Comparison of ENCODE assay signal across 9 cellular contexts in genomic region chr15:38130200-38130567, GRCh38.
DNase-seq lines count a peak whose midpoint lies in the region; ATAC-seq, FAIRE-seq and TF ChIP-seq lines count a peak whose summit lies in the region.
"Had no signal": no experiment of that assay in that cellular context is flagged by ENCODE, and none has a peak within 500 bp of the region (broad histone marks: within the 10 kb centered on the region; RNA-seq: fewer than 3 reads in every experiment).

No MANE protein-coding gene starts in this region.

- H2BK15ac ChIP-seq in H1 (ENCODE audit: low read length) = no peak overlapping the region

- TF ChIP-seq EP300 in H1 (IDR thresholded peaks at IDR 0.05; ENCODE audit: borderline replicate concordance in 1 of 2, low read depth in 2 of 2, low read length in 2 of 2) = no peak

- 86% methylated on average over 8 of the region's 8 CpGs; no CpG with 5 or more reads in 1 of the 2 experiments for WGBS in H1 (ENCODE audit: extremely low coverage in 1 of 2, insufficient coverage in 1 of 2, insufficient read length in 1 of 2, insufficient replicate concordance in 2 of 2, low coverage in 1 of 2, low lambda C conversion rate in 2 of 2, missing lambda C conversion rate in 1 of 2), 2 experiments
- 41% methylated on average over 8 of the region's 8 CpGs for WGBS in smooth muscle cell (ENCODE audit: low lambda C conversion rate)

- no peak overlapping the region for H2BK120ac ChIP-seq in H1 (replicated peaks; ENCODE audit: low read depth, low read length)

- no peak for DNase-seq in H1 (ENCODE audit: low read depth in 1 of 2, low spot score in 2 of 2)
- DNase-seq in smooth muscle cell (lab: John Stamatoyannopoulos, UW; ENCODE audit: unreplicated experiment) = no peak
- no peak for DNase-seq in activated CD4-positive, alpha-beta T cell treated with anti-CD3 and anti-CD28 coated beads, Interleukin-2, amount 50 U/mL, for 4 hours
- DNase-seq in NCI-H2227 (lab: John Stamatoyannopoulos, UW; ENCODE audit: unreplicated experiment) = no peak
- no peak for DNase-seq in Calu3
- no peak for DNase-seq in D721Med (ENCODE audit: insufficient read length, low spot score)

- H3K56ac ChIP-seq in H1 (replicated peaks; ENCODE audit: insufficient read length, low read depth, low read length) = no peak overlapping the region

- H3K79me2 ChIP-seq in H1 (ENCODE audit: control insufficient read depth in 1 of 2, insufficient read depth in 2 of 2, low read length in 2 of 2) (no peaks in the 10 kb centered on the region), smooth muscle cell (ENCODE audit: low read depth) (no peaks in the 10 kb centered on the region)

- H3K4ac ChIP-seq in H1 (replicated peaks; ENCODE audit: insufficient read length, low read depth, low read length) = no peak overlapping the region

- no peak overlapping the region for H3K14ac ChIP-seq in H1 (ENCODE audit: insufficient read length)

- H3K18ac ChIP-seq in H1 (ENCODE audit: extremely low read depth, low read length) = no peak overlapping the region

- no peaks in the 10 kb centered on the region for H3K79me1 ChIP-seq in H1 (ENCODE audit: low read depth, low read length)

- H3F3A ChIP-seq in smooth muscle cell (ENCODE audit: low read depth) = peaks cover 26% of the 10 kb centered on the region

- H3K36me3 Mint-ChIP-seq in Calu3 (ENCODE audit: insufficient read depth, unreplicated experiment) = no peaks in the 10 kb centered on the region

- H3K23ac ChIP-seq in H1 (ENCODE audit: insufficient read length) = no peak overlapping the region

- H3K36me3 ChIP-seq in H1 (ENCODE audit: control insufficient read depth in 2 of 4, insufficient read depth in 4 of 4, low read length in 3 of 4) (no peaks in the 10 kb centered on the region), smooth muscle cell (ENCODE audit: low read depth) (no peaks in the 10 kb centered on the region)

- H3K4me1 Mint-ChIP-seq in Calu3 (ENCODE audit: low read depth, unreplicated experiment) = no peaks in the 10 kb centered on the region

- CTCF ChIA-PET in H1 (lab: Charles Lee; ENCODE audit: partially characterized antibody) = interaction anchor here (0.7 to 0.9 kb wide), 2 partner anchors 121 to 387 kb away, joined by 3 to 4 read pairs; no protein-coding TSS in a partner anchor
- CTCF ChIA-PET in Calu3 (lab: Charles Lee) = no interaction called here

- H2AFZ ChIP-seq in H1 (ENCODE audit: low read length) (peak overlapping the region; percentile 18; the same call in 1 of the 2 replicates), smooth muscle cell (ENCODE audit: low read depth) (no peak overlapping the region)

- no peak overlapping the region for H3K27ac Mint-ChIP-seq in Calu3 (ENCODE audit: unreplicated experiment)

- FAIRE-seq in H1 (lab: Jason Lieb, UNC) = no peak
- FAIRE-seq in D721Med (lab: Jason Lieb, UNC) = no peak

- no peaks in the 10 kb centered on the region for H3K27me3 Mint-ChIP-seq in Calu3 (ENCODE audit: unreplicated experiment)

- H3K23me2 ChIP-seq in H1 (ENCODE audit: low read depth, low read length) = no peaks in the 10 kb centered on the region

- intact Hi-C loops in Calu3 (cut with micrococcal nuclease; ENCODE audit: unreplicated experiment) = no loop called here

- TF ChIP-seq CTCF in H1 (IDR thresholded peaks at IDR 0.05; ENCODE audit: control extremely low read depth in 1 of 3, insufficient read depth in 1 of 3, low read depth in 1 of 3, low read length in 3 of 3) (no peak), smooth muscle cell (IDR thresholded peaks at IDR 0.05; ENCODE audit: borderline replicate concordance, insufficient read depth, poor library complexity, severe bottlenecking) (no peak), Calu3 (IDR thresholded peaks at IDR 0.05; ENCODE audit: unreplicated experiment) (no peak), D721Med (IDR thresholded peaks at IDR 0.05; ENCODE audit: insufficient read depth, missing control alignments) (no peak)

- no peaks in the 10 kb centered on the region for H3K9me3 Mint-ChIP-seq in Calu3 (ENCODE audit: low read depth, unreplicated experiment)

- H3K4me3 Mint-ChIP-seq in Calu3 (ENCODE audit: low read depth, unreplicated experiment) = no peak overlapping the region

- no peak overlapping the region for H2BK12ac ChIP-seq in H1 (ENCODE audit: low read depth, low read length)

- no peaks in the 10 kb centered on the region for H4K20me1 ChIP-seq in H1 (replicated peaks in 1 of 2; ENCODE audit: control insufficient read depth in 1 of 2, insufficient read depth in 2 of 2, low read length in 2 of 2)
- H4K20me1 ChIP-seq in smooth muscle cell (ENCODE audit: low read depth) = no peaks in the 10 kb centered on the region

- BruUV-seq in Calu3 (replicated peaks; lab: Mats Ljungman, UMichigan) = no TSS peak

- H4K91ac ChIP-seq in H1 (replicated peaks; ENCODE audit: insufficient read length, low read length) = no peak overlapping the region

- H3K4me1 ChIP-seq in H1 (replicated peaks in 1 of 4; ENCODE audit: control insufficient read depth in 3 of 4, insufficient read depth in 4 of 4, low read length in 3 of 4) = peaks cover 0 to 3% (median 0%) of the 10 kb centered on the region in 4 experiments; a peak in 1 of 7 replicates
- peaks cover 33% of the 10 kb centered on the region for H3K4me1 ChIP-seq in smooth muscle cell (ENCODE audit: low read depth)

- no peak for TF ChIP-seq RAD21 in H1 (IDR thresholded peaks at IDR 0.05 in 1 of 2, conservative IDR thresholded peaks at IDR 0.05 in 1 of 2; ENCODE audit: low read depth in 2 of 2, low read length in 2 of 2)

- TF ChIP-seq POLR2A in H1 (IDR thresholded peaks at IDR 0.05; ENCODE audit: control extremely low read depth in 1 of 2, low read depth in 2 of 2, low read length in 2 of 2) = no peak

- H2BK20ac ChIP-seq in H1 (ENCODE audit: low read length) = no peak overlapping the region

- H3K4me2 ChIP-seq in H1 (ENCODE audit: insufficient read depth in 1 of 2, low read depth in 2 of 2, low read length in 2 of 2) (no peak overlapping the region), smooth muscle cell (peak overlapping the region; percentile 79)

- H3K4me3 ChIP-seq in H1 (ENCODE audit: extremely low read depth in 1 of 4, insufficient read depth in 2 of 4, low read depth in 3 of 4, low read length in 4 of 4) (no peak overlapping the region), smooth muscle cell (peak overlapping the region; percentile 15)

- H3K9me3 ChIP-seq in H1 (ENCODE audit: insufficient read depth in 2 of 2, low read depth in 1 of 2, low read length in 1 of 2) (no peaks in the 10 kb centered on the region), smooth muscle cell (replicated peaks; ENCODE audit: low read depth) (no peaks in the 10 kb centered on the region)

- H3K27me3 ChIP-seq in H1 (replicated peaks in 1 of 4; ENCODE audit: control insufficient read depth in 3 of 4, extremely low read depth in 1 of 4, insufficient read depth in 3 of 4, low read length in 3 of 4) = no peaks in the 10 kb centered on the region
- H3K27me3 ChIP-seq in smooth muscle cell (ENCODE audit: low read depth) = no peaks in the 10 kb centered on the region

- H2AK5ac ChIP-seq in H1 (ENCODE audit: low read depth, low read length) = no peak overlapping the region

- H3K9ac ChIP-seq in H1 (replicated peaks in 1 of 4; ENCODE audit: extremely low read depth in 1 of 4, low read depth in 3 of 4, low read length in 3 of 4) (no peak overlapping the region), smooth muscle cell (ENCODE audit: low read depth) (peak overlapping the region; percentile 63)

- H2BK5ac ChIP-seq in H1 (ENCODE audit: low read depth, low read length) = no peak overlapping the region

- ATAC-seq in GM19372 (IDR thresholded peaks at IDR 0.05; ENCODE audit: low read depth, unreplicated experiment) (peak; percentile 38), HG03342 (IDR thresholded peaks at IDR 0.05; ENCODE audit: unreplicated experiment) (peak; percentile 24)
- ATAC-seq: Panc1 had no signal

- no peak overlapping the region; the same call in 1 of the 2 replicates for H4K8ac ChIP-seq in H1 (ENCODE audit: extremely low read depth, insufficient read depth, low read length)

- H3K27ac ChIP-seq in H1 (ENCODE audit: low read depth, low read length) = no peak overlapping the region
- H3K27ac ChIP-seq in smooth muscle cell (ENCODE audit: low read depth) = peak overlapping the region; percentile 95

- POLR2A ChIA-PET in H1 (lab: Charles Lee; ENCODE audit: partially characterized antibody) = no interaction called here

- no peak overlapping the region for H4K5ac ChIP-seq in H1 (ENCODE audit: insufficient read length, low read depth, low read length)

TF ChIP-seq in H1, 55 proteins besides CTCF, POLR2A, EP300 and RAD21 (continues in another document):
- TF ChIP-seq TAF1 (IDR thresholded peaks at IDR 0.05; ENCODE audit: low read depth, low read length) = no peak
- no peak for TF ChIP-seq CTBP2 (IDR thresholded peaks at IDR 0.05; ENCODE audit: borderline replicate concordance, insufficient read depth, insufficient read length, low read length)
- no peak for TF ChIP-seq TAF7 (optimal IDR thresholded peaks at IDR 0.05; ENCODE audit: borderline replicate concordance, low read depth, low read length)
- no peak for TF ChIP-seq SUZ12 (IDR thresholded peaks at IDR 0.05; ENCODE audit: low read length)
- TF ChIP-seq TEAD4 (IDR thresholded peaks at IDR 0.05; ENCODE audit: low read depth, low read length) = no peak
- no peak for TF ChIP-seq SP2 (IDR thresholded peaks at IDR 0.05; ENCODE audit: low read length)
- TF ChIP-seq POU5F1 (IDR thresholded peaks at IDR 0.05; ENCODE audit: low read depth, low read length) = no peak
- no peak for TF ChIP-seq SRF (IDR thresholded peaks at IDR 0.05; ENCODE audit: low read depth, low read length)
